ENCODE assay signal across 8 cellular contexts in the genomic region with DNA sequence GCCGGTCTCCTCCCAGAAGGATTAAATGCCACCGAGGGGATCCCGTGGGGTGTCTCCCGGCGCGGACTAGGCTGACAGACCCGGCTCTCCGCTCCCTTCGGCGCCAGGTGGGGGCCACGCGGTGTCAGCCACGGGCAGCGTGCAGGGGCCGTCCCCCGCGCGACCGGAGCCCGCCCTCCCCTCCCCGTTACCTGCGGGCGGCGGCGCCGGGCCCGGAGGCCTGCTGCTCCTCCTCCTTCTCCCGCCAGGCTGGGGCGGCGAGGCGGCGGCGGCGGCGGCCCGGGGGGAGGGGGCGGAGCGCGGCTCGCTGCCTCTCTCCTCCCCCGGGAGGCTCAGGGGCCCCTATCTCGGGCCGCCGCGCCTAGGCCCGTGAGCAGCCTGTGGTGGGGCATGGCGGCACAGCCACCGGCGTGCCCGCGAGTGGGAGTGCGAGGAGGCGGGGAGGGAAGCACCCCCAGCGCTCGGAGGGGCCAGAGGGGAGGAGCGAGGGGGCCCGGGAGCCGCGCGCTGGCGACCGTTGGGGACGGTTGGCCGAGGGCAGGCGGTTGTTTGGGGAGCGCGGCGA. TPM values are rescaled to one million over a fixed set of nuclear protein-coding genes. Genes with fewer than 3 reads are reported as not detected.
A peak's percentile ranks its signal among the peaks of the same experiment; 100 is the strongest.
DNase-seq lines count a peak whose midpoint lies in the region; ATAC-seq and TF ChIP-seq lines count a peak whose summit lies in the region.

No MANE protein-coding gene starts in this region.

- peak; percentile 58 for ATAC-seq in GM18505 (IDR thresholded peaks at IDR 0.05; ENCODE audit: unreplicated experiment)
- peak; percentile 43 for ATAC-seq in HG02938 (IDR thresholded peaks at IDR 0.05; ENCODE audit: unreplicated experiment)

- DNase-seq in 8988T = peak; percentile 74
- DNase-seq in NCI-H226 = peak; percentile 37
- peak; percentile 7 for DNase-seq in activated CD8-positive, alpha-beta memory T cell treated with anti-CD3 and anti-CD28 coated beads, Interleukin-2, amount 50 U/mL, for 1 hour (ENCODE audit: extremely low read depth)
- peak; percentile 46 for DNase-seq in epidermal melanocyte (ENCODE audit: insufficient read length, low spot score)
- DNase-seq in mucosa of gallbladder (ENCODE audit: low spot score) = peak; percentile 30
- DNase-seq in stimulated activated CD8-positive, alpha-beta memory T cell treated with anti-CD3 and anti-CD28 coated beads, Interleukin-4, amount 100 ng/mL, for 48 hours = peak; percentile 70

- TF ChIP-seq POLR2A in GM18505 (IDR thresholded peaks at IDR 0.05; ENCODE audit: borderline replicate concordance, extremely low read depth, insufficient read depth, insufficient read length) = peak; percentile 13

RNA-seq across cellular contexts. Expression of a gene that starts 0.5 kb away (rescaled TPM):
- 44.8 TPM for total RNA-seq in mucosa of gallbladder

Comparison
In these comparisons a context has a peak if more than half of its experiments do, and no peak if none do; other contexts are left out.
1. Peak in every context shown above with its lines: DNase-seq and ATAC-seq.
2. DNase-seq: peak in every context shown above with its lines; median percentile 74 in 8988T; 70 in stimulated activated CD8-positive, alpha-beta memory T cell treated with anti-CD3 and anti-CD28 coated beads, Interleukin-4, amount 100 ng/mL, for 48 hours; 46 in epidermal melanocyte; 37 in NCI-H226; 30 in mucosa of gallbladder; 7 in activated CD8-positive, alpha-beta memory T cell treated with anti-CD3 and anti-CD28 coated beads, Interleukin-2, amount 50 U/mL, for 1 hour.